17 cellular contexts compared by ENCODE assay signal in the genomic region with DNA sequence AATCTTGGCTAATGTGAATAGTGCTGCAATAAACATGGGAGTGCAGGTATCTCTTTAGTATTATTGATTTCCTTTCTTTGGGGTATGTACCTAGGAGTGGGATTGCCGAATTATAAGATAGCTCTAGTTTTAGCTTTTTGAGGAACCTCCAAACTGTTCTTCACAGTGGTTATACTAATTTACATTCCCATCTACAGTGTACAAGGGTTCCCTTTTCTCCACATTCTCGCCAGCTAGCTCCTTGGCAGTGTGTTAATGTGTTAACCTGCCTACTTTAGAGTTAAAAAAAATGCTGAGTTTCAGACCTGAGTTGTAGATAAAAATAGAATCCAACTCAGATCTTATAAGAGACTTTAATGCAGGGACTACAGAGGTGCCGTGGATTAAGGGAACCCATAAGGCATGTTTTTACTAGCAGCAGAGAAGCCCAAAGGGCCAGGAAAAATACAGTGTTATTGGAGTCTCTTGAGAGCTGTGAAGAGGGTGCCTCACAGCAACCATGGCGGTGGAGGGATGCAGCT. TPM values are rescaled to one million over a fixed set of nuclear protein-coding genes. Genes with fewer than 3 reads are reported as not detected.
DNase-seq lines count a peak whose midpoint lies in the region; ATAC-seq and TF ChIP-seq lines count a peak whose summit lies in the region.
"Had no signal": no experiment of that assay in that cellular context is flagged by ENCODE, and none has a peak within 500 bp of the region (broad histone marks: within the 10 kb centered on the region; RNA-seq: fewer than 3 reads in every experiment).

No MANE protein-coding gene starts in this region.

- no peak overlapping the region for H4K91ac ChIP-seq in neuronal stem cell (ENCODE audit: low read depth, low read length, poor library complexity)

- WGBS in neuronal stem cell (ENCODE audit: extremely low coverage in 2 of 2, insufficient read length in 2 of 2, insufficient replicate concordance in 1 of 2), 2 donors, result no CpG with 5 or more reads among the region's 4 CpGs

- no peak overlapping the region for H2AK5ac ChIP-seq in neuronal stem cell (ENCODE audit: low read depth, low read length)

- peaks cover 3% of the 10 kb centered on the region for H3K79me1 ChIP-seq in neuronal stem cell (ENCODE audit: low read depth, low read length)

- H3K4me1 Mint-ChIP-seq in stimulated activated naive CD8-positive, alpha-beta T cell treated with anti-CD3 and anti-CD28 coated beads, Interleukin-15, Interleukin-2, amounts not matched to agents 100 ng/mL and 50 ng/mL, for 24 hours (ENCODE audit: low read depth), result peaks cover 53% of the 10 kb centered on the region
- peaks cover 32 to 48% of the 10 kb centered on the region in 2 donors for H3K4me1 Mint-ChIP-seq in effector memory CD8-positive, alpha-beta T cell (ENCODE audit: low read depth in 2 of 2)

- H3K9ac ChIP-seq in neuronal stem cell (ENCODE audit: low read depth, low read length, poor library complexity), result no peak overlapping the region

- no peak overlapping the region for H2BK5ac ChIP-seq in neuronal stem cell (ENCODE audit: low read length)

- no peak overlapping the region for H4K8ac ChIP-seq in neuronal stem cell (ENCODE audit: low read depth, low read length)

- peak overlapping the region; percentile 51 for H3K27ac Mint-ChIP-seq in stimulated activated naive CD8-positive, alpha-beta T cell treated with anti-CD3 and anti-CD28 coated beads, Interleukin-15, Interleukin-2, amounts not matched to agents 100 ng/mL and 50 ng/mL, for 24 hours
- peak overlapping the region in 1 of 2 donors; percentile 36 for H3K27ac Mint-ChIP-seq in effector memory CD8-positive, alpha-beta T cell
- H3K27ac Mint-ChIP-seq: mesothelial cell of epicardium had no signal

- no peak overlapping the region for H3K4me3 ChIP-seq in OCI-LY7 (ENCODE audit: low read depth, low read length, poor library complexity, severe bottlenecking)
- H3K4me3 ChIP-seq in neuronal stem cell (ENCODE audit: low read length in 2 of 2), result no peak overlapping the region
- H3K4me3 ChIP-seq: sigmoid colon had no signal

- H2BK15ac ChIP-seq in neuronal stem cell (ENCODE audit: low read length), result no peak overlapping the region

- H3K4me1 ChIP-seq in OCI-LY7 (ENCODE audit: insufficient read depth, low read length, poor library complexity, severe bottlenecking) (peaks cover 27% of the 10 kb centered on the region), neuronal stem cell (ENCODE audit: control insufficient read depth in 2 of 2, insufficient read depth in 1 of 2, low read depth in 1 of 2, low read length in 2 of 2) (no peaks in the 10 kb centered on the region)

- no peak overlapping the region for H3K14ac ChIP-seq in neuronal stem cell (ENCODE audit: low read length)

- no TSS peak for BruUV-seq in OCI-LY7 (replicated peaks; lab: Mats Ljungman, UMichigan)

- H3K27ac ChIP-seq in OCI-LY7 (ENCODE audit: low read depth, low read length, poor library complexity, severe bottlenecking), result no peak overlapping the region
- H3K27ac ChIP-seq in neuronal stem cell (replicated peaks; ENCODE audit: low read length), result no peak overlapping the region
- H3K27ac ChIP-seq: sigmoid colon had no signal

- POLR2A ChIA-PET in OCI-LY7 (lab: Charles Lee), result interaction anchor here (0.5 to 2.5 kb wide), 8 partner anchors 10 to 30 kb away, joined by 3 to 10 read pairs (median 3); no protein-coding TSS in a partner anchor

- H3K9me3 ChIP-seq in OCI-LY7 (ENCODE audit: low read length) (peaks cover 5% of the 10 kb centered on the region; the same call in 1 of the 2 replicates), neuronal stem cell (replicated peaks in 1 of 2; ENCODE audit: control insufficient read depth in 2 of 2, insufficient read depth in 1 of 2, low read depth in 1 of 2, low read length in 2 of 2) (no peaks in the 10 kb centered on the region)
- H3K9me3 ChIP-seq: sigmoid colon had no signal

- H3K23ac ChIP-seq in neuronal stem cell (ENCODE audit: low read depth, low read length, poor library complexity), result no peak overlapping the region

- H3K9me2 ChIP-seq in OCI-LY7 (ENCODE audit: insufficient read depth, low read length), result no peaks in the 10 kb centered on the region

- H3K36me3 ChIP-seq in OCI-LY7 (ENCODE audit: insufficient read depth, low read length) (peaks cover 50% of the 10 kb centered on the region), neuronal stem cell (replicated peaks in 1 of 2; ENCODE audit: control insufficient read depth in 2 of 2, insufficient read depth in 2 of 2, low read length in 2 of 2) (peaks cover 0 to 23% of the 10 kb centered on the region in 2 donors)

- H3K36me3 Mint-ChIP-seq in stimulated activated naive CD8-positive, alpha-beta T cell treated with anti-CD3 and anti-CD28 coated beads, Interleukin-15, Interleukin-2, amounts not matched to agents 100 ng/mL and 50 ng/mL, for 24 hours (ENCODE audit: low read depth), result peaks cover 21% of the 10 kb centered on the region
- peaks cover 46% of the 10 kb centered on the region for H3K36me3 Mint-ChIP-seq in effector memory CD8-positive, alpha-beta T cell (ENCODE audit: insufficient read depth)

- H2BK12ac ChIP-seq in neuronal stem cell (ENCODE audit: low read length), result no peak overlapping the region

- peaks cover 85% of the 10 kb centered on the region for H3K79me2 ChIP-seq in OCI-LY7 (ENCODE audit: insufficient read depth, low read depth, low read length)

- no peaks in the 10 kb centered on the region for H3K27me3 ChIP-seq in neuronal stem cell (ENCODE audit: control insufficient read depth in 3 of 3, insufficient read depth in 3 of 3, low read depth in 1 of 3, low read length in 3 of 3)
- H3K27me3 ChIP-seq: sigmoid colon had no signal

- no peak overlapping the region for H2AFZ ChIP-seq in OCI-LY7 (ENCODE audit: low read length)
- H2AFZ ChIP-seq in neuronal stem cell (ENCODE audit: low read length), result no peak overlapping the region

- H4K20me1 ChIP-seq in OCI-LY7 (ENCODE audit: insufficient read depth, low read length), result peaks cover 11% of the 10 kb centered on the region

- no peak overlapping the region for H3K4ac ChIP-seq in neuronal stem cell (ENCODE audit: low read length)

- H3K4me3 Mint-ChIP-seq in stimulated activated naive CD8-positive, alpha-beta T cell treated with anti-CD3 and anti-CD28 coated beads, Interleukin-15, Interleukin-2, amounts not matched to agents 100 ng/mL and 50 ng/mL, for 24 hours, result no peak overlapping the region
- peak overlapping the region; percentile 13 to 40 for H3K4me3 Mint-ChIP-seq in effector memory CD8-positive, alpha-beta T cell
- H3K4me3 Mint-ChIP-seq: activated T-helper 1 cell treated with anti-CD3 and anti-CD28 coated beads, Interleukin-12 subunit alpha, Interleukin-12 subunit beta, Interleukin-2, Interleukin-4 antibody, amounts not matched to agents 30 ng/mL and 10 ng/mL and 1 ng/mL, durations not matched to agents 14 hours and 24 hours and 36 hours; mesothelial cell of epicardium had no signal

- no peaks in the 10 kb centered on the region for H3K27me3 Mint-ChIP-seq in stimulated activated naive CD8-positive, alpha-beta T cell treated with anti-CD3 and anti-CD28 coated beads, Interleukin-15, Interleukin-2, amounts not matched to agents 100 ng/mL and 50 ng/mL, for 24 hours
- H3K27me3 Mint-ChIP-seq in effector memory CD8-positive, alpha-beta T cell, result no peaks in the 10 kb centered on the region

- H3K4me2 ChIP-seq in OCI-LY7 (ENCODE audit: low read length) (peak overlapping the region; percentile 21; the same call in 1 of the 2 replicates), neuronal stem cell (ENCODE audit: insufficient read depth, low read length, poor library complexity, severe bottlenecking) (no peak overlapping the region)

- no peak for ATAC-seq in stimulated activated naive CD8-positive, alpha-beta T cell treated with anti-CD3 and anti-CD28 coated beads, Interleukin-15, Interleukin-2, amounts not matched to agents 100 U/mL and 50 U/mL, for 24 hours
- ATAC-seq in effector memory CD8-positive, alpha-beta T cell (replicated peaks), result no peak
- no peak for ATAC-seq in GM18907 (IDR thresholded peaks at IDR 0.05; ENCODE audit: unreplicated experiment)
- no peak for ATAC-seq in GM18502 (IDR thresholded peaks at IDR 0.05; ENCODE audit: poor library complexity, unreplicated experiment)

- H2BK120ac ChIP-seq in neuronal stem cell (ENCODE audit: low read depth, low read length), result no peak overlapping the region

- TF ChIP-seq CTCF in OCI-LY7 (conservative IDR thresholded peaks at IDR 0.05; ENCODE audit: low read length), result no peak

- no peak for DNase-seq in stimulated activated naive CD8-positive, alpha-beta T cell treated with anti-CD3 and anti-CD28 coated beads, Interleukin-15, Interleukin-2, amounts not matched to agents 100 U/mL and 50 U/mL, for 24 hours
- DNase-seq in OCI-LY7 (ENCODE audit: low spot score) (no peak), NCI-H82 (lab: John Stamatoyannopoulos, UW) (no peak), neuronal stem cell (ENCODE audit: low spot score) (no peak)
- DNase-seq in effector memory CD8-positive, alpha-beta T cell, result no peak
- DNase-seq: hippocampal formation; IMR-90; kidney glomerular epithelial cell; NCI-H1105; NCI-H774; sigmoid colon; stimulated activated CD4-positive, alpha-beta T cell treated with anti-CD3 and anti-CD28 coated beads, Interleukin-2, amount 100 ng/mL, for 24 hours had no signal

- intact Hi-C loops in OCI-LY7 (cut with micrococcal nuclease; ENCODE audit: unreplicated experiment), result loop anchor here (5.0 kb wide), 1 partner anchor 33 kb away; the partner anchor contains the start of gene CDK13

- CTCF ChIA-PET in OCI-LY7 (lab: Charles Lee; ENCODE audit: unreplicated experiment), result no interaction called here

- H3K18ac ChIP-seq in neuronal stem cell (ENCODE audit: low read length), result no peak overlapping the region

- H3K9me3 Mint-ChIP-seq in stimulated activated naive CD8-positive, alpha-beta T cell treated with anti-CD3 and anti-CD28 coated beads, Interleukin-15, Interleukin-2, amounts not matched to agents 100 ng/mL and 50 ng/mL, for 24 hours, result no peaks in the 10 kb centered on the region
- no peaks in the 10 kb centered on the region for H3K9me3 Mint-ChIP-seq in effector memory CD8-positive, alpha-beta T cell
- H3K9me3 Mint-ChIP-seq: activated T-helper 1 cell treated with anti-CD3 and anti-CD28 coated beads, Interleukin-12 subunit alpha, Interleukin-12 subunit beta, Interleukin-2, Interleukin-4 antibody, amounts not matched to agents 30 ng/mL and 10 ng/mL and 1 ng/mL, durations not matched to agents 14 hours and 24 hours and 36 hours; mesothelial cell of epicardium had no signal

RNA-seq across cellular contexts. Expression of gene CDK13, which starts 35.4 kb away (rescaled TPM):
- total RNA-seq in OCI-LY7 (2014; rRNA removed; shearing (Covaris generic)), result 81.9 and 84.3 TPM in 2 replicates
- total RNA-seq in OCI-LY7 (2022), result 90.9 and 101 TPM in 2 replicates
- 25.0 TPM for polyA plus RNA-seq in neuronal stem cell (2013, experiment 1 of 2)
- 23.9 TPM for polyA plus RNA-seq in neuronal stem cell (2013, experiment 2 of 2)
